Comparison of ENCODE assay signal across 21 cellular contexts in the genomic region with DNA sequence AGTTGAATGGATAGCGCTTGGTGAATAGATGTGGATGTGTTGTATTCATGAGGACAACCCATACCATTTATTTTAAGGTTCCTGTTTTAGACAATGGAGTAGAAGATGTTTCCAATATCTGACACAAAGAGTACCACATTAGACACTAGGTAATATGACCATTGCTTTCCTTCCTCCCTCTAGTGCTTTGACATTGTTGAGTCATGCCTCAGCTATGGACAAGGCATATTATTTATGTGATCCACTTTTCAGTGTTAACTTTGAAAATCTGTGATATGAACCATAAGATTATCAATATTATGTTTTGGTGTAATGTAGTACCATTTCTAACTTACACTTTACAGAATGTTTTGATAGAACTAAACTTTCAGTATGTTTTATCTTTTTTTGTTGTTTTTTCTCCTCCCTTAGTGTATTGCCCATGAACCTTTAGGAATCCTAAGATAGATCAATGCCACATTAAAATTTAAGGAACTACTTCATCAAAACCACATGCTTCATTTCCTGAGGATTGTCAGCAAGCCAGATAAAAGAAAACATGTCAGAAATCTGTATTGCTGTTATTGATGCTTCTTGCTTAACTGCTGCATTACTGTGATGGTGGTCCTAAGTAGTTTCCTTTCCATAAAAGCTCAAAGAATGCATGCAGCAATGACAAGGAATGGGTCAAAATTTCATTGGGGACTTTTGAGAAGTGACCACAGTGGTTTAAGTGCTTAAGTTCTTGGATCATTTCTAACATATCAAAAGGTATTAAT.
DNase-seq lines count a peak whose midpoint lies in the region; ATAC-seq, FAIRE-seq and TF ChIP-seq lines count a peak whose summit lies in the region.
"Had no signal": no experiment of that assay in that cellular context is flagged by ENCODE, and none has a peak within 500 bp of the region (broad histone marks: within the 10 kb centered on the region; RNA-seq: fewer than 3 reads in every experiment).

No MANE protein-coding gene starts in this region.

- H4K8ac ChIP-seq in IMR-90 (ENCODE audit: low read depth in 2 of 2, low read length in 2 of 2) = no peak overlapping the region

- H3K27ac ChIP-seq in IMR-90 (ENCODE audit: insufficient read depth, low read length) (no peak overlapping the region), astrocyte (ENCODE audit: low read depth, low read length) (no peak overlapping the region)
- H3K27ac ChIP-seq: A549, KMS-11 had no signal

- no peaks in the 10 kb centered on the region for H3K9me3 Mint-ChIP-seq in astrocyte (ENCODE audit: unreplicated experiment)

- in situ Hi-C loops in IMR-90 (cut with MboI; ENCODE audit: low sequenced_read_pairs) = no loop called here

- no peaks in the 10 kb centered on the region for H3K79me2 ChIP-seq in astrocyte (ENCODE audit: insufficient read depth, low read length)

- dilution Hi-C loops in IMR-90 (cut with HindIII; ENCODE audit: low sequenced_read_pairs, unreplicated experiment) = no loop called here

- POLR2A ChIA-PET in IMR-90 (lab: Charles Lee; ENCODE audit: unreplicated experiment) = no interaction called here

- H2BK20ac ChIP-seq in IMR-90 (ENCODE audit: low read depth, low read length) = no peak overlapping the region

- no peak overlapping the region for H3K18ac ChIP-seq in IMR-90 (ENCODE audit: low read depth, low read length)

- H2BK15ac ChIP-seq in IMR-90 (ENCODE audit: low read depth, low read length) = no peak overlapping the region

- H3K79me1 ChIP-seq in IMR-90 (ENCODE audit: low read depth in 1 of 2, low read length in 2 of 2) = peaks cover 0 to 2% of the 10 kb centered on the region in 2 experiments; a peak in 1 of 4 replicates

- H3K36me3 Mint-ChIP-seq in astrocyte (ENCODE audit: low read depth, unreplicated experiment) = no peaks in the 10 kb centered on the region
- H3K36me3 Mint-ChIP-seq: CD14-positive monocyte had no signal

- H3K4ac ChIP-seq in IMR-90 (ENCODE audit: low read depth, low read length) = no peak overlapping the region

- no peaks in the 10 kb centered on the region for H3K4me1 ChIP-seq in IMR-90 (ENCODE audit: control insufficient read depth, insufficient read depth, low read length)
- peaks cover 21% of the 10 kb centered on the region for H3K4me1 ChIP-seq in astrocyte (ENCODE audit: insufficient read depth, low read length)
- H3K4me1 ChIP-seq: A549 had no signal

- no peaks in the 10 kb centered on the region for H3K36me3 ChIP-seq in IMR-90 (ENCODE audit: control insufficient read depth, insufficient read depth, low read length)
- H3K36me3 ChIP-seq in astrocyte (ENCODE audit: insufficient read depth, low read length) = no peaks in the 10 kb centered on the region
- H3K36me3 ChIP-seq: MG63 had no signal

- no peak overlapping the region for H3K56ac ChIP-seq in IMR-90 (ENCODE audit: extremely low read depth, insufficient read depth, low read length)

- no peak overlapping the region for H3K23ac ChIP-seq in IMR-90 (ENCODE audit: low read depth, low read length)

- no peak overlapping the region for H2AFZ ChIP-seq in IMR-90 (replicated peaks; ENCODE audit: low read length, poor library complexity)
- H2AFZ ChIP-seq in astrocyte (ENCODE audit: low read depth, low read length) = no peak overlapping the region

- ATAC-seq in IMR-90 (ENCODE audit: low read depth) (peak; percentile 33; the same call in 1 of the 2 replicates), GM18861 (IDR thresholded peaks at IDR 0.05; ENCODE audit: unreplicated experiment) (no peak), HG03045 (IDR thresholded peaks at IDR 0.05; ENCODE audit: unreplicated experiment) (no peak)
- ATAC-seq: A549, HepG2 had no signal

- no peak overlapping the region for H3K14ac ChIP-seq in IMR-90 (replicated peaks; ENCODE audit: low read depth, low read length)

- no peak overlapping the region for H4K5ac ChIP-seq in IMR-90 (ENCODE audit: low read depth, low read length)

- H3K27me3 Mint-ChIP-seq in astrocyte (ENCODE audit: low read depth, unreplicated experiment) = no peaks in the 10 kb centered on the region

- DNase-seq in EL (peak; percentile 15), IMR-90 (peak; percentile 30), astrocyte (ENCODE audit: low read depth) (peak; percentile 64), iris pigment epithelial cell (ENCODE audit: low read depth) (peak; percentile 42), frontal cortex (ENCODE audit: low spot score in 2 of 2) (no peak)
- DNase-seq in stimulated activated naive CD4-positive, alpha-beta T cell (lab: John Stamatoyannopoulos, UW) = no peak
- DNase-seq: DMS153, GOT3, MG63, NCI-H1092, NCI-H146, NCI-H2081, NCI-H524, SHP77 had no signal

- no peak overlapping the region for H2AK5ac ChIP-seq in IMR-90 (ENCODE audit: low read depth, low read length)

- no peak for FAIRE-seq in astrocyte (lab: Jason Lieb, UNC)
- FAIRE-seq in frontal cortex (lab: Jason Lieb, UNC) = no peak
- FAIRE-seq: A549, HepG2, RCC 7860 had no signal

- H3K4me2 ChIP-seq in IMR-90 (ENCODE audit: low read depth, low read length) (no peak overlapping the region), astrocyte (ENCODE audit: low read length) (no peak overlapping the region)
- H3K4me2 ChIP-seq: A549, KMS-11 had no signal

- H2AK9ac ChIP-seq in IMR-90 (replicated peaks; ENCODE audit: low read depth, low read length, poor library complexity) = no peak overlapping the region

- no peak for TF ChIP-seq POLR2A in IMR-90 (IDR thresholded peaks at IDR 0.05; ENCODE audit: low read depth, low read length)

- no peaks in the 10 kb centered on the region for H3K9me1 ChIP-seq in IMR-90 (ENCODE audit: insufficient read depth, low read length)

- H3K9me3 ChIP-seq in IMR-90 (ENCODE audit: control insufficient read depth, insufficient read depth, low read length) = no peaks in the 10 kb centered on the region
- H3K9me3 ChIP-seq in astrocyte (ENCODE audit: insufficient read depth, low read depth, low read length) = no peaks in the 10 kb centered on the region
- H3K9me3 ChIP-seq: A549, MG63 had no signal

- CTCF ChIA-PET in IMR-90 (lab: Yijun Ruan, JAX) = no interaction called here

- BruUV-seq in IMR-90 (replicated peaks; lab: Mats Ljungman, UMichigan) = no TSS peak

- no peak overlapping the region for H3K4me3 ChIP-seq in IMR-90 (ENCODE audit: insufficient read depth, low read depth, low read length)
- no peak overlapping the region for H3K4me3 ChIP-seq in astrocyte (ENCODE audit: insufficient read depth, low read depth, low read length)
- H3K4me3 ChIP-seq: A549, MG63 had no signal

- H3K27me3 ChIP-seq in IMR-90 (ENCODE audit: control insufficient read depth, insufficient read depth, low read length) = no peaks in the 10 kb centered on the region
- H3K27me3 ChIP-seq in astrocyte (ENCODE audit: insufficient read depth, low read length) = no peaks in the 10 kb centered on the region
- H3K27me3 ChIP-seq: MG63 had no signal

- TF ChIP-seq RAD21 in IMR-90 (IDR thresholded peaks at IDR 0.05; ENCODE audit: low read length) = no peak

- intact Hi-C loops in IMR-90 (cut with micrococcal nuclease) = no loop called here

- no peak overlapping the region for H2BK120ac ChIP-seq in IMR-90 (ENCODE audit: low read depth, low read length)

- no peak overlapping the region for H4K91ac ChIP-seq in IMR-90 (ENCODE audit: insufficient read depth, low read depth, low read length)

- H3K9ac ChIP-seq in IMR-90 (ENCODE audit: low read depth, low read length) (no peak overlapping the region), astrocyte (ENCODE audit: low read length) (no peak overlapping the region)
- H3K9ac ChIP-seq: KMS-11 had no signal

- no peak for TF ChIP-seq CTCF in IMR-90 (conservative IDR thresholded peaks at IDR 0.05; ENCODE audit: low read depth, low read length)
- TF ChIP-seq CTCF in astrocyte (IDR thresholded peaks at IDR 0.05; ENCODE audit: insufficient read depth, low read depth, low read length) = no peak

- H3K4me3 Mint-ChIP-seq in astrocyte (ENCODE audit: unreplicated experiment) = no peak overlapping the region
- H3K4me3 Mint-ChIP-seq: CD14-positive monocyte had no signal

- no peaks in the 10 kb centered on the region for H4K20me1 ChIP-seq in IMR-90 (ENCODE audit: insufficient read depth, low read length)
- H4K20me1 ChIP-seq in astrocyte (ENCODE audit: insufficient read depth, low read length) = no peaks in the 10 kb centered on the region

- peaks cover 31% of the 10 kb centered on the region for H3K4me1 Mint-ChIP-seq in astrocyte (ENCODE audit: low read depth, unreplicated experiment)
- H3K4me1 Mint-ChIP-seq: CD14-positive monocyte had no signal

- no CpG with 5 or more reads among the region's 1 CpG for whole genome bisulfite sequencing in IMR-90 (ENCODE audit: extremely low coverage in 2 of 2, insufficient read length in 1 of 2), 2 experiments

- peak overlapping the region; percentile 15 for H3K27ac Mint-ChIP-seq in astrocyte (ENCODE audit: unreplicated experiment)
- H3K27ac Mint-ChIP-seq: CD14-positive monocyte had no signal

- no peak overlapping the region for H2BK5ac ChIP-seq in IMR-90 (ENCODE audit: low read depth, low read length, poor library complexity, severe bottlenecking)

TF ChIP-seq in IMR-90, 13 proteins besides CTCF, POLR2A, EP300 and RAD21:
- TF ChIP-seq CEBPB (IDR thresholded peaks at IDR 0.05; ENCODE audit: low read depth, low read length) (no peak), RFX5 (IDR thresholded peaks at IDR 0.05; ENCODE audit: low read depth, low read length) (no peak), MXI1 (IDR thresholded peaks at IDR 0.05; ENCODE audit: borderline replicate concordance, low read depth, low read length) (no peak), CHD1 (IDR thresholded peaks at IDR 0.05; ENCODE audit: low read depth, low read length) (no peak), FOS (IDR thresholded peaks at IDR 0.05; ENCODE audit: low read depth, low read length) (no peak), MAZ (IDR thresholded peaks at IDR 0.05; ENCODE audit: borderline replicate concordance, low read depth, low read length) (no peak), BHLHE40 (IDR thresholded peaks at IDR 0.05; ENCODE audit: low read depth, low read length) (no peak)
- TF ChIP-seq, protein P1, sequence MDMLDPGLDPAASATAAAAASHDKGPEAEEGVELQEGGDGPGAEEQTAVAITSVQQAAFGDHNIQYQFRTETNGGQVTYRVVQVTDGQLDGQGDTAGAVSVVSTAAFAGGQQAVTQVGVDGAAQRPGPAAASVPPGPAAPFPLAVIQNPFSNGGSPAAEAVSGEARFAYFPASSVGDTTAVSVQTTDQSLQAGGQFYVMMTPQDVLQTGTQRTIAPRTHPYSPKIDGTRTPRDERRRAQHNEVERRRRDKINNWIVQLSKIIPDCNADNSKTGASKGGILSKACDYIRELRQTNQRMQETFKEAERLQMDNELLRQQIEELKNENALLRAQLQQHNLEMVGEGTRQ (IDR thresholded peaks at IDR 0.05; ENCODE audit: low read depth, low read length) = no peak

Comparison
In these comparisons a context has a peak if more than half of its experiments do, and no peak if none do; other contexts are left out.
1. DNase-seq: peak in EL (single experiment), IMR-90 (single experiment), astrocyte (single experiment) and iris pigment epithelial cell (single experiment); none in stimulated activated naive CD4-positive, alpha-beta T cell (0 of 6) and frontal cortex (0 of 2).